Comparison of ENCODE assay signal across 6 cellular contexts in genomic region chrX:117059848-117060247, GRCh38.
"Had no signal": no experiment of that assay in that cellular context is flagged by ENCODE, and none has a peak within 500 bp of the region (broad histone marks: within the 10 kb centered on the region; RNA-seq: fewer than 3 reads in every experiment).

No MANE protein-coding gene starts in this region.

- FAIRE-seq: G401.6, GM12891, GM18507, GM19239 had no signal

- DNase-seq: GDM1, GF-D8 had no signal
